8 cellular contexts compared by ENCODE assay signal in genomic region chr10:35641430-35642015, GRCh38. TPM values are rescaled to one million over a fixed set of nuclear protein-coding genes. Genes with fewer than 3 reads are reported as not detected.
DNase-seq lines count a peak whose midpoint lies in the region; ATAC-seq and TF ChIP-seq lines count a peak whose summit lies in the region.

No MANE protein-coding gene starts in this region.

- H3K4me1 ChIP-seq in stomach, result peaks cover 20 to 68% (median 50%) of the 10 kb centered on the region in 4 donors

- WGBS in stomach, 5 donors, result 0% methylated on average over 2 to 79 of the region's 79 CpGs

- intact Hi-C loops in stomach (cut with DNase I; ENCODE audit: low total_unique reads), result no loop called here

- no peak for TF ChIP-seq CTCF in stomach (IDR thresholded peaks at IDR 0.05)

- H3K4me3 ChIP-seq in Jurkat, Clone E6-1 (ENCODE audit: low read length), result peak overlapping the region; percentile 54; the same call in 1 of the 2 replicates
- peak overlapping the region; percentile 75 to 87 (median 77) for H3K4me3 ChIP-seq in stomach

- peaks cover 0 to 50% (median 4%) of the 10 kb centered on the region in 3 donors for H3K27me3 ChIP-seq in stomach

- peak overlapping the region; percentile 86 to 94 (median 91) for H3K27ac ChIP-seq in stomach

- no peaks in the 10 kb centered on the region for H3K9me3 ChIP-seq in stomach

- peak; percentile 19 for DNase-seq in NCI-H2227 (lab: John Stamatoyannopoulos, UW; ENCODE audit: unreplicated experiment)
- DNase-seq in NCI-H2227 treated with DMSO at 0.1 percent for 48 hours (lab: John Stamatoyannopoulos, UW), result no peak
- DNase-seq in Jurkat, Clone E6-1 (ENCODE audit: low read depth, low spot score), result no peak
- peak; percentile 75 for DNase-seq in astrocyte of the hippocampus (ENCODE audit: low read depth, low spot score)
- peak; percentile 54 for DNase-seq in islet precursor cell
- DNase-seq in stomach, result peak; percentile 28
- DNase-seq in stimulated activated CD8-positive, alpha-beta memory T cell treated with anti-CD3 and anti-CD28 coated beads, Interleukin-4, amount 100 ng/mL, for 48 hours, result no peak

- H3K36me3 ChIP-seq in stomach, result no peaks in the 10 kb centered on the region

- TF ChIP-seq POLR2A in stomach (IDR thresholded peaks at IDR 0.05), result no peak

- TF ChIP-seq EP300 in stomach (IDR thresholded peaks at IDR 0.05), result no peak

- peak; percentile 16 for ATAC-seq in GM21825 (IDR thresholded peaks at IDR 0.05; ENCODE audit: unreplicated experiment)

RNA-seq across cellular contexts. Expression of gene FZD8, which starts 0.6 kb away (rescaled TPM):
- polyA plus RNA-seq in Jurkat, Clone E6-1 (2012; ENCODE audit: insufficient read depth, insufficient read length), result 1.7 TPM
- total RNA-seq in stomach, result 10 to 100 TPM in 4 of 5 donors, 1 to 10 TPM in 1; 1.2 to 17.7 (median 12.1) TPM
- 1 to 10 TPM in 2 of 3 donors, under 1 TPM in 1; 0.92 to 2.4 (median 1.5) TPM for polyA plus RNA-seq in stomach

RNA-seq across cellular contexts. Expression of gene GJD4, which starts 36.4 kb away (rescaled TPM):
- polyA plus RNA-seq in Jurkat, Clone E6-1 (2012; ENCODE audit: insufficient read depth, insufficient read length), result not detected
- not detected for total RNA-seq in stomach
- not detected for polyA plus RNA-seq in stomach

Comparison
In these comparisons a context has a peak if more than half of its experiments do, and no peak if none do; other contexts are left out.
1. DNase-seq: peak in NCI-H2227 (single experiment), astrocyte of the hippocampus (single experiment), islet precursor cell (single experiment) and stomach (single experiment); none in NCI-H2227 treated with DMSO at 0.1 percent for 48 hours (single experiment), Jurkat, Clone E6-1 (single experiment) and stimulated activated CD8-positive, alpha-beta memory T cell treated with anti-CD3 and anti-CD28 coated beads, Interleukin-4, amount 100 ng/mL, for 48 hours (single experiment).